9 cellular contexts compared by ENCODE assay signal in the genomic region with DNA sequence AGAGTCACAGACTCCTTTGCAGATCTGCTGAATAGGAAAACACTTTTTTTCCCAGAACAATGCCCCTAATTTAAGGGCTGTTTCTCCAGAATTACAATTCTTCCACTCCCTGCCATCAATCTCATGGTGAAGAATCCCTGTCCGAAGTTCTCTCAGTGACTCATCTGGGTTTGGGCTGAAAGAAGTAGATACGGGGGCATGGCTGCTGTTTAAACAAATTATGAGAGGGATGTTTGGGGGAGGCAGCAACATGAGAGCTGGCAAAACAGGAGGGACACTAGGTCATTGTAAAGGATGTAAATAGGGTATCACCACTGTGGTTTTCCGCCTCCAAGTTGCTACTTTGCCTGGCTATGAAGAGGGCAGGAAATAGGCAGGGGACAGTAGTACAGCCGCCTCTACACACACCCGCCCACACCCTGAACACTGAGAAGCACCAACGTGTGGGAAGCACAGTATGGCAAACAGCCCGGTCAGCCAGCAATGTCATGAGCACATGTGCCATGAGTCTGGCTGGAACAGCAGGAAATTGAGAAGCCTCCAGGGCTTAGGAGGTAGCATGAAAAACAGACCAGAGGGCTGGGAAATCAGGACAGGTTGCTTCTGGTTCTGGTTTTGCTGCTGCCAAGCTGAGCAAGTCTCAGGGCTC. TPM values are rescaled to one million over a fixed set of nuclear protein-coding genes. Genes with fewer than 3 reads are reported as not detected.
DNase-seq lines count a peak whose midpoint lies in the region; ATAC-seq and TF ChIP-seq lines count a peak whose summit lies in the region.
"Had no signal": no experiment of that assay in that cellular context is flagged by ENCODE, and none has a peak within 500 bp of the region (broad histone marks: within the 10 kb centered on the region; RNA-seq: fewer than 3 reads in every experiment).

No MANE protein-coding gene starts in this region.

- no peak overlapping the region for H3K4me3 Mint-ChIP-seq in activated CD8-positive, alpha-beta T cell treated with anti-CD3 and anti-CD28 coated beads for 36 hours
- H3K4me3 Mint-ChIP-seq in activated CD8-positive, alpha-beta T cell treated with anti-CD3 and anti-CD28 coated beads, Interleukin-2, amount 10 ng/mL, durations not matched to agents 7 days and 5 days, result no peak overlapping the region

- H3K27me3 Mint-ChIP-seq in activated CD8-positive, alpha-beta T cell treated with anti-CD3 and anti-CD28 coated beads for 36 hours, result no peaks in the 10 kb centered on the region
- H3K27me3 Mint-ChIP-seq in activated CD8-positive, alpha-beta T cell treated with anti-CD3 and anti-CD28 coated beads, Interleukin-2, amount 10 ng/mL, durations not matched to agents 7 days and 5 days (ENCODE audit: low read depth), result no peaks in the 10 kb centered on the region

- no peak overlapping the region for H3K9ac ChIP-seq in adipocyte (ENCODE audit: low read length)

- peak; percentile 39 for DNase-seq in activated CD8-positive, alpha-beta T cell treated with anti-CD3 and anti-CD28 coated beads for 36 hours
- DNase-seq in activated CD8-positive, alpha-beta T cell treated with anti-CD3 and anti-CD28 coated beads, Interleukin-2, amount 10 ng/mL, durations not matched to agents 7 days and 5 days, result no peak
- DNase-seq in adipocyte (ENCODE audit: low read depth), result peak; percentile 81
- peak; percentile 84 for DNase-seq in iris pigment epithelial cell (ENCODE audit: low read depth)
- DNase-seq in thyroid gland, result peak; percentile 28
- DNase-seq in RKO (ENCODE audit: low spot score), result no peak
- DNase-seq in ovary, result no peak
- no peak for DNase-seq in NCI-H128 (lab: John Stamatoyannopoulos, UW; ENCODE audit: unreplicated experiment)
- DNase-seq: NCI-H1092 had no signal

- H3K27ac ChIP-seq in thyroid gland (peak overlapping the region in 1 of 3 donors; percentile 9), ovary (no peak overlapping the region)

- TF ChIP-seq POLR2A in thyroid gland (IDR thresholded peaks at IDR 0.05) (no peak), ovary (IDR thresholded peaks at IDR 0.05) (no peak)

- no peak for TF ChIP-seq CTCF in activated CD8-positive, alpha-beta T cell treated with anti-CD3 and anti-CD28 coated beads for 36 hours (IDR thresholded peaks at IDR 0.05)
- TF ChIP-seq CTCF in thyroid gland (IDR thresholded peaks at IDR 0.05), result no peak
- TF ChIP-seq CTCF in ovary (IDR thresholded peaks at IDR 0.05), result no peak

- peak; percentile 45 for ATAC-seq in activated CD8-positive, alpha-beta T cell treated with anti-CD3 and anti-CD28 coated beads for 36 hours
- ATAC-seq in activated CD8-positive, alpha-beta T cell treated with anti-CD3 and anti-CD28 coated beads, Interleukin-2, amount 10 ng/mL, durations not matched to agents 7 days and 5 days, result no peak

- peak overlapping the region; percentile 22 for H3K27ac Mint-ChIP-seq in activated CD8-positive, alpha-beta T cell treated with anti-CD3 and anti-CD28 coated beads for 36 hours
- no peak overlapping the region for H3K27ac Mint-ChIP-seq in activated CD8-positive, alpha-beta T cell treated with anti-CD3 and anti-CD28 coated beads, Interleukin-2, amount 10 ng/mL, durations not matched to agents 7 days and 5 days

- CTCF ChIA-PET in activated CD8-positive, alpha-beta T cell treated with anti-CD3 and anti-CD28 coated beads for 36 hours (lab: Charles Lee), result no interaction called here
- CTCF ChIA-PET in activated CD8-positive, alpha-beta T cell treated with anti-CD3 and anti-CD28 coated beads, Interleukin-2, amount 10 ng/mL, durations not matched to agents 7 days and 5 days (lab: Charles Lee), result interaction anchor here (2.4 kb wide), 1 partner anchor 46 kb away, joined by 5 read pairs; no protein-coding TSS in a partner anchor

- H3K9me3 Mint-ChIP-seq in activated CD8-positive, alpha-beta T cell treated with anti-CD3 and anti-CD28 coated beads for 36 hours, result no peaks in the 10 kb centered on the region
- no peaks in the 10 kb centered on the region for H3K9me3 Mint-ChIP-seq in activated CD8-positive, alpha-beta T cell treated with anti-CD3 and anti-CD28 coated beads, Interleukin-2, amount 10 ng/mL, durations not matched to agents 7 days and 5 days (ENCODE audit: insufficient read depth)

- H3K9me3 ChIP-seq in adipocyte (ENCODE audit: control insufficient read depth, low read length) (no peaks in the 10 kb centered on the region), thyroid gland (no peaks in the 10 kb centered on the region), ovary (no peaks in the 10 kb centered on the region)

- H3K4me3 ChIP-seq in adipocyte (ENCODE audit: low read length) (peak overlapping the region; percentile 39), thyroid gland (replicated peaks in 1 of 3) (no peak overlapping the region), ovary (no peak overlapping the region)

- H3K36me3 Mint-ChIP-seq in activated CD8-positive, alpha-beta T cell treated with anti-CD3 and anti-CD28 coated beads for 36 hours (ENCODE audit: low read depth), result peaks cover 4% of the 10 kb centered on the region
- H3K36me3 Mint-ChIP-seq in activated CD8-positive, alpha-beta T cell treated with anti-CD3 and anti-CD28 coated beads, Interleukin-2, amount 10 ng/mL, durations not matched to agents 7 days and 5 days (ENCODE audit: low read depth), result peaks cover 11% of the 10 kb centered on the region

- peaks cover 9% of the 10 kb centered on the region for H3K4me1 Mint-ChIP-seq in activated CD8-positive, alpha-beta T cell treated with anti-CD3 and anti-CD28 coated beads for 36 hours (ENCODE audit: low read depth)
- H3K4me1 Mint-ChIP-seq in activated CD8-positive, alpha-beta T cell treated with anti-CD3 and anti-CD28 coated beads, Interleukin-2, amount 10 ng/mL, durations not matched to agents 7 days and 5 days (ENCODE audit: low read depth), result peaks cover 12% of the 10 kb centered on the region

- H3K27me3 ChIP-seq in adipocyte (replicated peaks; ENCODE audit: control insufficient read depth, insufficient read depth, low read length), result no peaks in the 10 kb centered on the region
- no peaks in the 10 kb centered on the region for H3K27me3 ChIP-seq in thyroid gland
- H3K27me3 ChIP-seq in ovary, result no peaks in the 10 kb centered on the region

- POLR2A ChIA-PET in activated CD8-positive, alpha-beta T cell treated with anti-CD3 and anti-CD28 coated beads for 36 hours (lab: Charles Lee), result no interaction called here
- POLR2A ChIA-PET in activated CD8-positive, alpha-beta T cell treated with anti-CD3 and anti-CD28 coated beads, Interleukin-2, amount 10 ng/mL, durations not matched to agents 7 days and 5 days (lab: Charles Lee), result interaction anchor here (0.8 kb wide), 1 partner anchor 17 kb away, joined by 3 read pairs; a partner anchor contains a TSS

- intact Hi-C loops in activated CD8-positive, alpha-beta T cell treated with anti-CD3 and anti-CD28 coated beads for 36 hours (cut with micrococcal nuclease), result no loop called here
- intact Hi-C loops in thyroid gland (cut with DNase I) (no loop called here), ovary (cut with DNase I) (loop anchor here in 1 of 4 donors (10.0 kb wide), 1 partner anchor 144 kb away; no protein-coding TSS in a partner anchor)

- 63 to 70% methylated on average over 7 of the region's 7 CpGs for WGBS in thyroid gland, 2 donors
- WGBS in ovary, 3 donors, result 47 to 48% (median 48%) methylated on average over 7 of the region's 7 CpGs

- no peak for TF ChIP-seq EP300 in ovary (IDR thresholded peaks at IDR 0.05)

- H3K36me3 ChIP-seq in adipocyte (ENCODE audit: control insufficient read depth, insufficient read depth, low read length, severe bottlenecking) (peaks cover 31% of the 10 kb centered on the region), thyroid gland (peaks cover 18 to 19% of the 10 kb centered on the region in 2 donors), ovary (no peaks in the 10 kb centered on the region)

- peaks cover 20% of the 10 kb centered on the region for H3K4me1 ChIP-seq in adipocyte (ENCODE audit: control insufficient read depth, insufficient read depth, low read length)
- H3K4me1 ChIP-seq in thyroid gland, result peaks cover 0 to 16% of the 10 kb centered on the region in 2 donors
- H3K4me1 ChIP-seq in ovary (ENCODE audit: insufficient read depth), result peaks cover 4% of the 10 kb centered on the region

RNA-seq across cellular contexts. Expression of a gene that starts 17.2 kb away (rescaled TPM):
- total RNA-seq in activated CD8-positive, alpha-beta T cell treated with anti-CD3 and anti-CD28 coated beads for 36 hours, result 10 to 100 TPM; 55.8 to 66.8 TPM
- total RNA-seq in activated CD8-positive, alpha-beta T cell treated with anti-CD3 and anti-CD28 coated beads, Interleukin-2, amount 10 ng/mL, durations not matched to agents 7 days and 5 days, result 10 to 100 TPM; 80.9 to 87.3 TPM
- 100 to 1,000 TPM; 104 to 140 (median 111) TPM for total RNA-seq in thyroid gland
- 100 to 1,000 TPM in 1 of 7 donors, 10 to 100 TPM in 6; 42.4 to 122 (median 71.0) TPM for total RNA-seq in ovary
- polyA plus RNA-seq in ovary, result 100 to 1,000 TPM in 1 of 2 donors, 10 to 100 TPM in 1; 77.7 to 166 TPM

RNA-seq across cellular contexts. Expression of a gene that starts 38.7 kb away (rescaled TPM):
- under 1 TPM; 0.18 to 0.20 TPM for total RNA-seq in activated CD8-positive, alpha-beta T cell treated with anti-CD3 and anti-CD28 coated beads for 36 hours
- total RNA-seq in activated CD8-positive, alpha-beta T cell treated with anti-CD3 and anti-CD28 coated beads, Interleukin-2, amount 10 ng/mL, durations not matched to agents 7 days and 5 days, result under 1 TPM; 0.45 to 0.70 TPM
- 1 to 10 TPM; 2.3 to 9.8 (median 6.8) TPM for total RNA-seq in thyroid gland
- 1 to 10 TPM; 3.4 to 8.5 (median 4.7) TPM for total RNA-seq in ovary
- polyA plus RNA-seq in ovary, result 1 to 10 TPM; 3.2 to 7.1 TPM

RNA-seq across cellular contexts. Expression of a gene that starts 39.4 kb away (rescaled TPM):
- not detected for total RNA-seq in activated CD8-positive, alpha-beta T cell treated with anti-CD3 and anti-CD28 coated beads for 36 hours
- total RNA-seq in activated CD8-positive, alpha-beta T cell treated with anti-CD3 and anti-CD28 coated beads, Interleukin-2, amount 10 ng/mL, durations not matched to agents 7 days and 5 days, result not detected
- total RNA-seq in thyroid gland, result not detected
- total RNA-seq in ovary, result not detected
- not detected for polyA plus RNA-seq in ovary

Comparison
In these comparisons a context has a peak if more than half of its experiments do, and no peak if none do; other contexts are left out.
1. DNase-seq: peak in activated CD8-positive, alpha-beta T cell treated with anti-CD3 and anti-CD28 coated beads for 36 hours (single experiment), adipocyte (single experiment), iris pigment epithelial cell (single experiment) and thyroid gland (2 of 2); none in activated CD8-positive, alpha-beta T cell treated with anti-CD3 and anti-CD28 coated beads, Interleukin-2, amount 10 ng/mL, durations not matched to agents 7 days and 5 days (single experiment), RKO (single experiment), ovary (0 of 5) and NCI-H128 (single experiment).